Comparison of ENCODE assay signal across 10 cellular contexts in the genomic region with DNA sequence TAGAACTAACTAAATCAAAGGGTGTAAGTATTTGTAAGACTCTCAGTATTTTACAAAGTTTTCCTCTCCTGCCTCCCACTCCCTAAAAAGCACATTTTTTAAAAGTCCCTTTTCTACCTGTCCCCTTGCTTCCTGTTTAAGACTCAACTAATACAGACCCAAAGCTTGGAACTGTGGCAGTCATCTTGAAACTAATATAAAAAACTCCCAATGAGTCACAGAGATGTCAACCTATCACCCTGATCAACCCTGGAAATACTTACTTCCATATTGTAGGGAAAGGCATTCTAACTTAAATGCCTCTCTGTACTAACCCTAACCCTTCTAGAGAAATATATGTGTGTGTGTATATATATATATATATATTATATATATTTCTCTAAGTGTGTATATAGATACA.
"Had no signal": no experiment of that assay in that cellular context is flagged by ENCODE, and none has a peak within 500 bp of the region (broad histone marks: within the 10 kb centered on the region; RNA-seq: fewer than 3 reads in every experiment).

No MANE protein-coding gene starts in this region.

- H3K27ac Mint-ChIP-seq: activated CD4-positive, alpha-beta memory T cell treated with anti-CD3 and anti-CD28 coated beads for 36 hours; activated naive CD4-positive, alpha-beta T cell treated with anti-CD3 and anti-CD28 coated beads for 36 hours; naive B cell had no signal

- H3K4me3 Mint-ChIP-seq: activated CD4-positive, alpha-beta memory T cell treated with anti-CD3 and anti-CD28 coated beads for 36 hours; activated naive CD4-positive, alpha-beta T cell treated with anti-CD3 and anti-CD28 coated beads for 36 hours; naive B cell had no signal

- DNase-seq: activated CD4-positive, alpha-beta memory T cell treated with anti-CD3 and anti-CD28 coated beads for 36 hours; activated CD4-positive, CD25-positive, alpha-beta regulatory T cell treated with anti-CD3 and anti-CD28 coated beads, Interleukin-2, amount 50 U/mL, for 72 hours; activated CD8-positive, alpha-beta memory T cell treated with anti-CD3 and anti-CD28 coated beads, Interleukin-2, amount 50 U/mL, for 4 hours; activated naive CD4-positive, alpha-beta T cell treated with anti-CD3 and anti-CD28 coated beads for 36 hours; caudate nucleus; colonic mucosa; foreskin melanocyte; head of caudate nucleus; left cardiac atrium; naive B cell had no signal

- H3K9me3 Mint-ChIP-seq: activated CD4-positive, alpha-beta memory T cell treated with anti-CD3 and anti-CD28 coated beads for 36 hours had no signal

- ATAC-seq: left cardiac atrium had no signal

- H3K36me3 Mint-ChIP-seq: activated CD4-positive, alpha-beta memory T cell treated with anti-CD3 and anti-CD28 coated beads for 36 hours; naive B cell had no signal

- H3K4me1 Mint-ChIP-seq: naive B cell had no signal
